Comparison of ENCODE assay signal across 1 cellular context in genomic region chr3:190188197-190188596, GRCh38.
TF ChIP-seq lines count a peak whose summit lies in the region.

No MANE protein-coding gene starts in this region.

TF ChIP-seq in GM23338, 12 proteins besides CTCF, POLR2A, EP300 and RAD21 (continued from another document):
- TF ChIP-seq REST (IDR thresholded peaks at IDR 0.05; ENCODE audit: unreplicated experiment) (no peak), ZNF331 (CRISPR knock-in tag; IDR thresholded peaks at IDR 0.05; ENCODE audit: low read depth) (no peak), POLR2AphosphoS5 (IDR thresholded peaks at IDR 0.05; ENCODE audit: low read depth) (no peak), EZH2 (IDR thresholded peaks at IDR 0.05; ENCODE audit: low read depth, unreplicated experiment) (no peak), STAT1 (IDR thresholded peaks at IDR 0.05; ENCODE audit: unreplicated experiment) (no peak), JUNB (IDR thresholded peaks at IDR 0.05; ENCODE audit: unreplicated experiment) (no peak), ZNF462 (CRISPR knock-in tag; IDR thresholded peaks at IDR 0.05) (no peak)
